In genomic region chr15:50260969-50261496, GRCh38 we compare ENCODE assay signal across 10 cellular contexts. TPM values are rescaled to one million over a fixed set of nuclear protein-coding genes. Genes with fewer than 3 reads are reported as not detected.
A peak's percentile ranks its signal among the peaks of the same experiment; 100 is the strongest.
DNase-seq lines count a peak whose midpoint lies in the region; ATAC-seq and TF ChIP-seq lines count a peak whose summit lies in the region.
"Had no signal": no experiment of that assay in that cellular context is flagged by ENCODE, and none has a peak within 500 bp of the region (broad histone marks: within the 10 kb centered on the region; RNA-seq: fewer than 3 reads in every experiment).

No MANE protein-coding gene starts in this region.

- peak overlapping the region; percentile 95 for H3K27ac Mint-ChIP-seq in activated T-cell treated with anti-CD3 and anti-CD28 coated beads, Interleukin-2, amount 50 U/mL, for 24 hours
- H3K27ac Mint-ChIP-seq in stimulated activated effector memory CD8-positive, alpha-beta T cell treated with anti-CD3 and anti-CD28 coated beads, Interleukin-12 subunit alpha, Interleukin-12 subunit beta, amount 100 ng/mL, for 72 hours = peak overlapping the region; percentile 98

- H3K27ac ChIP-seq in VCaP = peak overlapping the region; percentile 30; the same call in 1 of the 2 replicates
- H3K27ac ChIP-seq in PC-9 = no peak overlapping the region

- no peaks in the 10 kb centered on the region for H3K79me2 ChIP-seq in PC-9 (ENCODE audit: low read depth)

- H3K36me3 Mint-ChIP-seq in activated T-cell treated with anti-CD3 and anti-CD28 coated beads, Interleukin-2, amount 50 U/mL, for 24 hours (ENCODE audit: low read depth) = no peaks in the 10 kb centered on the region
- peaks cover 18% of the 10 kb centered on the region for H3K36me3 Mint-ChIP-seq in stimulated activated effector memory CD8-positive, alpha-beta T cell treated with anti-CD3 and anti-CD28 coated beads, Interleukin-12 subunit alpha, Interleukin-12 subunit beta, amount 100 ng/mL, for 72 hours

- CTCF ChIA-PET in PC-9 (lab: Charles Lee) = no interaction called here

- DNase-seq in activated T-cell treated with anti-CD3 and anti-CD28 coated beads, Interleukin-2, amount 50 U/mL, for 24 hours = no peak
- no peak for DNase-seq in activated T-cell treated with anti-CD3 and anti-CD28 coated beads, Interleukin-2, amount 50 U/mL, for 1 hour
- DNase-seq in stimulated activated effector memory CD8-positive, alpha-beta T cell treated with anti-CD3 and anti-CD28 coated beads, Interleukin-12 subunit alpha, Interleukin-12 subunit beta, amount 100 ng/mL, for 72 hours (ENCODE audit: low spot score in 2 of 2) = no peak
- no peak for DNase-seq in NCI-H345 treated with DMSO at 0.1 percent for 48 hours (lab: John Stamatoyannopoulos, UW; ENCODE audit: unreplicated experiment)
- no peak for DNase-seq in PC-9
- DNase-seq in stimulated activated CD4-positive, alpha-beta T cell treated with anti-CD3 and anti-CD28 coated beads, Interleukin-12 subunit alpha, Interleukin-12 subunit beta, amount 100 ng/mL, for 4 hours = no peak

- no peaks in the 10 kb centered on the region for H3K9me3 ChIP-seq in PC-9 (ENCODE audit: insufficient read depth, low read depth)

- H3K4me3 ChIP-seq in PC-9 = no peak overlapping the region

- H3K4me1 Mint-ChIP-seq in activated T-cell treated with anti-CD3 and anti-CD28 coated beads, Interleukin-2, amount 50 U/mL, for 24 hours (ENCODE audit: low read depth) = peaks cover 68% of the 10 kb centered on the region
- H3K4me1 Mint-ChIP-seq in stimulated activated effector memory CD8-positive, alpha-beta T cell treated with anti-CD3 and anti-CD28 coated beads, Interleukin-12 subunit alpha, Interleukin-12 subunit beta, amount 100 ng/mL, for 72 hours = peaks cover 77% of the 10 kb centered on the region

- no peak overlapping the region for H3K4me2 ChIP-seq in PC-9

- no peaks in the 10 kb centered on the region for H3K36me3 ChIP-seq in PC-9 (ENCODE audit: low read depth)

- peaks cover 2% of the 10 kb centered on the region; the same call in 1 of the 2 replicates for H3F3A ChIP-seq in PC-9 (ENCODE audit: insufficient read depth, low read depth)

- no peaks in the 10 kb centered on the region for H3K9me3 Mint-ChIP-seq in activated T-cell treated with anti-CD3 and anti-CD28 coated beads, Interleukin-2, amount 50 U/mL, for 24 hours
- no peaks in the 10 kb centered on the region for H3K9me3 Mint-ChIP-seq in stimulated activated effector memory CD8-positive, alpha-beta T cell treated with anti-CD3 and anti-CD28 coated beads, Interleukin-12 subunit alpha, Interleukin-12 subunit beta, amount 100 ng/mL, for 72 hours

- H3K27me3 Mint-ChIP-seq in activated T-cell treated with anti-CD3 and anti-CD28 coated beads, Interleukin-2, amount 50 U/mL, for 24 hours = no peaks in the 10 kb centered on the region

- no TSS peak for BruUV-seq in PC-9 (replicated peaks; lab: Mats Ljungman, UMichigan)

- H3K9me2 ChIP-seq in PC-9 (ENCODE audit: insufficient read depth) = no peaks in the 10 kb centered on the region

- peak overlapping the region; percentile 56 for H3K4me3 Mint-ChIP-seq in activated T-cell treated with anti-CD3 and anti-CD28 coated beads, Interleukin-2, amount 50 U/mL, for 24 hours
- H3K4me3 Mint-ChIP-seq in stimulated activated effector memory CD8-positive, alpha-beta T cell treated with anti-CD3 and anti-CD28 coated beads, Interleukin-12 subunit alpha, Interleukin-12 subunit beta, amount 100 ng/mL, for 72 hours = peak overlapping the region; percentile 73

- TF ChIP-seq CTCF in VCaP (conservative IDR thresholded peaks at IDR 0.05) (no peak), PC-9 (conservative IDR thresholded peaks at IDR 0.05) (no peak)

- ATAC-seq in HG02870 (IDR thresholded peaks at IDR 0.05; ENCODE audit: unreplicated experiment) = peak; percentile 65
- ATAC-seq in stimulated activated effector memory CD8-positive, alpha-beta T cell treated with anti-CD3 and anti-CD28 coated beads, Interleukin-12 subunit alpha, Interleukin-12 subunit beta, amount 100 ng/mL, for 72 hours = peak; percentile 37

- H2AFZ ChIP-seq in PC-9 = no peak overlapping the region

- intact Hi-C loops in PC-9 (cut with micrococcal nuclease; ENCODE audit: unreplicated experiment) = no loop called here

- H4K20me1 ChIP-seq in PC-9 (ENCODE audit: insufficient read depth) = no peaks in the 10 kb centered on the region

- POLR2A ChIA-PET in PC-9 (lab: Charles Lee; ENCODE audit: unreplicated experiment) = no interaction called here

- H3K27me3 ChIP-seq in PC-9 (ENCODE audit: insufficient read depth, low read depth) = no peaks in the 10 kb centered on the region

- peaks cover 26% of the 10 kb centered on the region for H3K4me1 ChIP-seq in PC-9 (replicated peaks; ENCODE audit: insufficient read depth)

RNA-seq across cellular contexts. Expression of gene HDC, which starts 4.5 kb away (rescaled TPM):
- not detected in 2 replicates for total RNA-seq in PC-9 (2021)
- total RNA-seq: MCF 10A, renal cortical epithelial cell had no signal
